In genomic region chr2:222594679-222595078, GRCh38 we compare ENCODE assay signal across 11 cellular contexts.
A peak's percentile ranks its signal among the peaks of the same experiment; 100 is the strongest.
DNase-seq lines count a peak whose midpoint lies in the region; ATAC-seq, FAIRE-seq and TF ChIP-seq lines count a peak whose summit lies in the region.
"Had no signal": no experiment of that assay in that cellular context is flagged by ENCODE, and none has a peak within 500 bp of the region (broad histone marks: within the 10 kb centered on the region; RNA-seq: fewer than 3 reads in every experiment).

No MANE protein-coding gene starts in this region.

- H3K9me3 Mint-ChIP-seq in astrocyte (ENCODE audit: unreplicated experiment) = no peaks in the 10 kb centered on the region

- in situ Hi-C loops in GM23248 (cut with MboI) = no loop called here

- H3K9me3 ChIP-seq in GM23248 (ENCODE audit: low read depth) (no peaks in the 10 kb centered on the region), astrocyte (ENCODE audit: insufficient read depth, low read depth, low read length) (no peaks in the 10 kb centered on the region), skeletal muscle satellite cell (replicated peaks; ENCODE audit: low read length) (no peaks in the 10 kb centered on the region), Karpas-422 (ENCODE audit: low read length) (no peaks in the 10 kb centered on the region)

- H4K20me1 ChIP-seq in GM23248 (ENCODE audit: insufficient read depth) = no peaks in the 10 kb centered on the region
- peaks cover 5% of the 10 kb centered on the region for H4K20me1 ChIP-seq in astrocyte (ENCODE audit: insufficient read depth, low read length)
- H4K20me1 ChIP-seq in Karpas-422 (ENCODE audit: insufficient read depth, low read depth, low read length) = no peaks in the 10 kb centered on the region

- peaks cover 4% of the 10 kb centered on the region for H3K36me3 Mint-ChIP-seq in astrocyte (ENCODE audit: low read depth, unreplicated experiment)

- no peak overlapping the region for H3K4me3 Mint-ChIP-seq in astrocyte (ENCODE audit: unreplicated experiment)
- H3K4me3 Mint-ChIP-seq: activated CD4-positive, alpha-beta T cell treated with anti-CD3 and anti-CD28 coated beads, Interleukin-2, amount 10 ng/mL, durations not matched to agents 7 days and 5 days; nephron progenitor cell had no signal

- H3K4me1 ChIP-seq in GM23248 (ENCODE audit: insufficient read depth) (peaks cover 8% of the 10 kb centered on the region), astrocyte (ENCODE audit: insufficient read depth, low read length) (no peaks in the 10 kb centered on the region), skeletal muscle satellite cell (ENCODE audit: control insufficient read depth, insufficient read depth, low read length) (peaks cover 14% of the 10 kb centered on the region), Karpas-422 (ENCODE audit: low read length) (no peaks in the 10 kb centered on the region)

- H3K9ac ChIP-seq in GM23248 = no peak overlapping the region
- no peak overlapping the region for H3K9ac ChIP-seq in astrocyte (ENCODE audit: low read length)
- H3K9ac ChIP-seq in skeletal muscle satellite cell (ENCODE audit: low read depth, low read length) = no peak overlapping the region
- no peak overlapping the region for H3K9ac ChIP-seq in Karpas-422 (ENCODE audit: low read length)

- H3K27ac ChIP-seq in GM23248 (no peak overlapping the region), astrocyte (ENCODE audit: low read depth, low read length) (no peak overlapping the region), Karpas-422 (ENCODE audit: low read length) (no peak overlapping the region)

- H3K4me2 ChIP-seq in GM23248 (ENCODE audit: unreplicated experiment) = no peak overlapping the region
- no peak overlapping the region for H3K4me2 ChIP-seq in astrocyte (ENCODE audit: low read length)
- peak overlapping the region; percentile 32 for H3K4me2 ChIP-seq in skeletal muscle satellite cell (ENCODE audit: low read length)
- H3K4me2 ChIP-seq in Karpas-422 (ENCODE audit: low read depth, low read length, poor library complexity, severe bottlenecking) = no peak overlapping the region

- H3K27ac Mint-ChIP-seq in astrocyte (ENCODE audit: unreplicated experiment) = no peak overlapping the region
- H3K27ac Mint-ChIP-seq: activated CD4-positive, alpha-beta T cell treated with anti-CD3 and anti-CD28 coated beads, Interleukin-2, amount 10 ng/mL, durations not matched to agents 7 days and 5 days; nephron progenitor cell had no signal

- H3K27me3 ChIP-seq in GM23248 (replicated peaks; ENCODE audit: insufficient read depth) (no peaks in the 10 kb centered on the region), astrocyte (ENCODE audit: insufficient read depth, low read length) (no peaks in the 10 kb centered on the region), skeletal muscle satellite cell (ENCODE audit: control insufficient read depth, insufficient read depth, low read length) (no peaks in the 10 kb centered on the region), Karpas-422 (ENCODE audit: low read length) (no peaks in the 10 kb centered on the region)

- H3K4me3 ChIP-seq in GM23248 = no peak overlapping the region
- H3K4me3 ChIP-seq in astrocyte (ENCODE audit: insufficient read depth, low read depth, low read length) = no peak overlapping the region
- no peak overlapping the region for H3K4me3 ChIP-seq in skeletal muscle satellite cell (ENCODE audit: low read length)
- H3K4me3 ChIP-seq in Karpas-422 (ENCODE audit: low read length) = no peak overlapping the region

- ATAC-seq in GM19467 (IDR thresholded peaks at IDR 0.05; ENCODE audit: unreplicated experiment) = no peak

- no peaks in the 10 kb centered on the region for H3K27me3 Mint-ChIP-seq in astrocyte (ENCODE audit: low read depth, unreplicated experiment)
- H3K27me3 Mint-ChIP-seq: activated CD4-positive, alpha-beta T cell treated with anti-CD3 and anti-CD28 coated beads, Interleukin-2, amount 10 ng/mL, durations not matched to agents 7 days and 5 days had no signal

- peaks cover 10% of the 10 kb centered on the region for H3K4me1 Mint-ChIP-seq in astrocyte (ENCODE audit: low read depth, unreplicated experiment)
- H3K4me1 Mint-ChIP-seq: activated CD4-positive, alpha-beta T cell treated with anti-CD3 and anti-CD28 coated beads, Interleukin-2, amount 10 ng/mL, durations not matched to agents 7 days and 5 days had no signal

- peaks cover 16% of the 10 kb centered on the region; the same call in 1 of the 2 replicates for H3F3A ChIP-seq in GM23248 (ENCODE audit: insufficient read depth)

- TF ChIP-seq CTCF in astrocyte (IDR thresholded peaks at IDR 0.05; ENCODE audit: insufficient read depth, low read depth, low read length) = no peak

- no peak overlapping the region for H2AFZ ChIP-seq in GM23248
- H2AFZ ChIP-seq in astrocyte (ENCODE audit: low read depth, low read length) = no peak overlapping the region
- no peak overlapping the region for H2AFZ ChIP-seq in Karpas-422 (ENCODE audit: low read length)

- peak; percentile 13 for FAIRE-seq in astrocyte (lab: Jason Lieb, UNC)

- 86 to 94% methylated on average over 1 of the region's 1 CpG for WGBS in GM23248 (ENCODE audit: low coverage in 1 of 2, low lambda C conversion rate in 2 of 2, missing lambda C conversion rate in 2 of 2), 2 experiments

- DNase-seq in GM23248 = peak; percentile 79
- peak; percentile 52 for DNase-seq in astrocyte (ENCODE audit: low read depth)
- peak; percentile 7 for DNase-seq in glomerular visceral epithelial cell (ENCODE audit: extremely low spot score)
- no peak for DNase-seq in Karpas-422
- DNase-seq in DMS79 (lab: John Stamatoyannopoulos, UW) = no peak
- DNase-seq: activated CD4-positive, alpha-beta T cell treated with anti-CD3 and anti-CD28 coated beads, Interleukin-2, amount 10 ng/mL, durations not matched to agents 7 days and 5 days; activated naive CD4-positive, alpha-beta T cell; NCI-H526; nephron progenitor cell had no signal

- H3K36me3 ChIP-seq in GM23248 (ENCODE audit: low read depth) (peaks cover 9% of the 10 kb centered on the region; the same call in 1 of the 2 replicates), astrocyte (ENCODE audit: insufficient read depth, low read length) (peaks cover 25% of the 10 kb centered on the region), skeletal muscle satellite cell (ENCODE audit: insufficient read depth, low read length) (peaks cover 38% of the 10 kb centered on the region), Karpas-422 (ENCODE audit: insufficient read depth, low read length) (peaks cover 68% of the 10 kb centered on the region)

- H3K9me2 ChIP-seq in GM23248 (ENCODE audit: insufficient read depth) = no peaks in the 10 kb centered on the region
- H3K9me2 ChIP-seq in Karpas-422 (replicated peaks; ENCODE audit: insufficient read depth, low read length) = no peaks in the 10 kb centered on the region

- H3K79me2 ChIP-seq in GM23248 (ENCODE audit: insufficient read depth) = 0 out of 2 replicates have a peak, but pooled peaks cover 1% of the 10 kb centered on the region
- no peaks in the 10 kb centered on the region for H3K79me2 ChIP-seq in astrocyte (ENCODE audit: insufficient read depth, low read length)
- peaks cover 44% of the 10 kb centered on the region for H3K79me2 ChIP-seq in Karpas-422 (ENCODE audit: low read length)

Comparison
In these comparisons a context has a peak if more than half of its experiments do, and no peak if none do; other contexts are left out.
1. DNase-seq: peak in GM23248 (single experiment), astrocyte (single experiment) and glomerular visceral epithelial cell (single experiment); none in Karpas-422 (single experiment) and DMS79 (single experiment).